Comparison of ENCODE assay signal across 23 cellular contexts in the genomic region with DNA sequence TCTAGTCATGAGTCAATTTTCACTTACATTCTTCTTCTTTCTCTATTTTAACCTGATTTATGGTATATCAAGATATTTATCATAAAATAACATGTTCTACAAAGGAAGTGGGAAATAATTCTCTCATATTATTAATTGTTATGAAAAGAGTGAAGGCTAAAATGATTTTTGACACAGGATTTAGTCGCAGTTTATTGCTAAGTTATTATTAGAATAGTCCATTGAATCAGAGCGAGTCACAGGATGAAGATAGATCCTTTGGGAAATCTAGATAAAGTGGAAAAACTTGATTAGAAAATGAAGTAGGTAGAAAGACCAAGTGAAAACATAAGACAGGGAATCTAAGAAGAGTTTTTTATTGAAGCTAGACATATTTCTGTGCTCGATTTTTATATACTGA.
"Had no signal": no experiment of that assay in that cellular context is flagged by ENCODE, and none has a peak within 500 bp of the region (broad histone marks: within the 10 kb centered on the region; RNA-seq: fewer than 3 reads in every experiment).

No MANE protein-coding gene starts in this region.

- H3K27me3 ChIP-seq: gastroesophageal sphincter, heart left ventricle, neural progenitor cell, right atrium auricular region, tibial nerve had no signal

- H3K4me1 ChIP-seq: gastroesophageal sphincter, heart left ventricle, left ventricle myocardium inferior, neural progenitor cell, right atrium auricular region, tibial nerve had no signal

- H3K36me3 Mint-ChIP-seq: naive B cell, neural progenitor cell had no signal

- H3K27me3 Mint-ChIP-seq: dendritic cell treated with granulocyte-macrophage colony-stimulating factor and Interleukin-4, amounts not matched to agents 40 ng/mL and 50 ng/mL, for 4 days; naive B cell; progenitor cell of endocrine pancreas had no signal

- H3K27ac Mint-ChIP-seq: dendritic cell treated with granulocyte-macrophage colony-stimulating factor and Interleukin-4, amounts not matched to agents 40 ng/mL and 50 ng/mL, for 4 days; naive B cell; neural progenitor cell; progenitor cell of endocrine pancreas had no signal

- H3K4me3 Mint-ChIP-seq: dendritic cell treated with granulocyte-macrophage colony-stimulating factor and Interleukin-4, amounts not matched to agents 40 ng/mL and 50 ng/mL, for 4 days; naive B cell; neural progenitor cell had no signal

- ATAC-seq: gastroesophageal sphincter, heart left ventricle, mucosa of descending colon had no signal

- H3K27ac ChIP-seq: gastroesophageal sphincter, heart left ventricle, left ventricle myocardium inferior, neural progenitor cell, right atrium auricular region, tibial nerve, VCaP had no signal

- H3K9me3 Mint-ChIP-seq: neural progenitor cell had no signal

- DNase-seq: activated CD4-positive, CD25-positive, alpha-beta regulatory T cell treated with anti-CD3 and anti-CD28 coated beads, Interleukin-2, amount 50 U/mL, for 72 hours; activated CD8-positive, alpha-beta memory T cell treated with anti-CD3 and anti-CD28 coated beads for 24 hours; activated CD8-positive, alpha-beta memory T cell treated with anti-CD3 and anti-CD28 coated beads, Interleukin-2, amount 50 U/mL, for 48 hours; activated effector memory CD4-positive, alpha-beta T cell treated with Interleukin-2 at 50 U/mL for 16 hours; activated naive CD4-positive, alpha-beta T cell treated with anti-CD3 and anti-CD28 coated beads, Interleukin-2, amount 50 U/mL, for 16 hours; activated T-cell treated with anti-CD3 and anti-CD28 coated beads, Interleukin-2, amount 50 U/mL, for 48 hours; aorta; effector memory CD4-positive, alpha-beta T cell; heart left ventricle; left ventricle myocardium inferior; mucosa of descending colon; naive B cell; stimulated activated CD4-positive, alpha-beta T cell treated with anti-CD3 and anti-CD28 coated beads, Interleukin-2, amount 100 ng/mL, for 24 hours; stimulated activated naive CD4-positive, alpha-beta T cell treated with Interleukin-2 at 50 U/mL for 16 hours; substantia nigra; T-helper 2 cell had no signal

- H3K4me1 Mint-ChIP-seq: naive B cell had no signal
